ENCODE assay signal across 7 cellular contexts in genomic region chr2:47106231-47106630, GRCh38. TPM values are rescaled to one million over a fixed set of nuclear protein-coding genes. Genes with fewer than 3 reads are reported as not detected.
DNase-seq lines count a peak whose midpoint lies in the region; ATAC-seq and TF ChIP-seq lines count a peak whose summit lies in the region.
"Not testable (repeated sequence)": the region's sequence is repeated elsewhere in the genome, so short reads cannot be mapped to it uniquely, and the experiment has no call there.
"Had no signal": no experiment of that assay in that cellular context is flagged by ENCODE, and none has a peak within 500 bp of the region (broad histone marks: within the 10 kb centered on the region; RNA-seq: fewer than 3 reads in every experiment).

No MANE protein-coding gene starts in this region.

- ATAC-seq in HCT116, PC-3: not testable (repeated sequence)

- H3K4me2 ChIP-seq in HCT116 (ENCODE audit: low read length): peak overlapping the region; percentile 27
- peak overlapping the region; percentile 31; the same call in 1 of the 2 replicates for H3K4me2 ChIP-seq in PC-3 (ENCODE audit: low read length)
- not testable (repeated sequence) for H3K4me2 ChIP-seq in hepatocyte; parathyroid adenoma (ENCODE audit: low read length)

- BruUV-seq in Caco-2 (replicated peaks; lab: Mats Ljungman, UMichigan); HCT116 (replicated peaks; lab: Mats Ljungman, UMichigan); PC-3 (replicated peaks; lab: Mats Ljungman, UMichigan): not testable (repeated sequence)

- H3F3A ChIP-seq in PC-3 (ENCODE audit: low read length, unreplicated experiment): not testable (repeated sequence)

- peak overlapping the region; percentile 71 for H3K27ac Mint-ChIP-seq in Caco-2 (ENCODE audit: unreplicated experiment)

- not testable (repeated sequence) for H3K9me3 Mint-ChIP-seq in Caco-2 (ENCODE audit: unreplicated experiment)

- H3K9me2 ChIP-seq in HCT116 (ENCODE audit: insufficient read depth); PC-3 (replicated peaks; ENCODE audit: low read length); hepatocyte (replicated peaks; ENCODE audit: insufficient read depth): not testable (repeated sequence)

- H3K4me1 Mint-ChIP-seq in Caco-2 (ENCODE audit: low read depth, unreplicated experiment): peaks cover 22% of the 10 kb centered on the region

- CTCF ChIA-PET in Caco-2 (lab: Charles Lee); HCT116 (lab: Charles Lee); PC-3 (lab: Charles Lee): not testable (repeated sequence)

- H3K27ac ChIP-seq in HCT116 (ENCODE audit: low read depth, low read length); PC-3 (ENCODE audit: low read length): not testable (repeated sequence)
- peak overlapping the region; percentile 58 to 69 for H3K27ac ChIP-seq in breast epithelium
- H3K27ac ChIP-seq in hepatocyte: peak overlapping the region; percentile 8
- peak overlapping the region; percentile 34 for H3K27ac ChIP-seq in parathyroid adenoma

- not testable (repeated sequence) for H3K36me3 ChIP-seq in Caco-2 (ENCODE audit: control insufficient read depth, insufficient read depth, low read length); HCT116 (ENCODE audit: control insufficient read depth in 1 of 2, insufficient read depth in 2 of 2, low read length in 2 of 2); PC-3 (ENCODE audit: low read depth, low read length); breast epithelium; hepatocyte (replicated peaks; ENCODE audit: insufficient read depth, low read depth); parathyroid adenoma (ENCODE audit: control insufficient read depth, insufficient read depth, low read length)

- TF ChIP-seq POLR2A in HCT116 (IDR thresholded peaks at IDR 0.05; ENCODE audit: borderline replicate concordance, extremely low read depth, insufficient read depth, insufficient read length); breast epithelium (IDR thresholded peaks at IDR 0.05): not testable (repeated sequence)

- not testable (repeated sequence) for H2AFZ ChIP-seq in HCT116 (ENCODE audit: low read depth, low read length, poor library complexity, severe bottlenecking); PC-3 (ENCODE audit: low read length); hepatocyte
- peak overlapping the region; percentile 55 for H2AFZ ChIP-seq in parathyroid adenoma

- H3K27me3 Mint-ChIP-seq in Caco-2 (ENCODE audit: insufficient read depth, unreplicated experiment): not testable (repeated sequence)

- H3K36me3 Mint-ChIP-seq in Caco-2 (ENCODE audit: insufficient read depth, unreplicated experiment): peaks cover 12% of the 10 kb centered on the region

- not testable (repeated sequence) for TF ChIP-seq RAD21 in HCT116 (IDR thresholded peaks at IDR 0.05; ENCODE audit: low read depth)

- DNase-seq in Caco-2: peak in 1 of 2 experiments; percentile 30
- not testable (repeated sequence) for DNase-seq in HCT116 (ENCODE audit: low read depth, low spot score); breast epithelium (ENCODE audit: low spot score in 2 of 2); hepatocyte (ENCODE audit: low spot score)
- peak; percentile 31 for DNase-seq in PC-3

- WGBS in hepatocyte (ENCODE audit: low lambda C conversion rate, missing lambda C conversion rate): 69% methylated on average over 3 of the region's 4 CpGs

- H3K27me3 ChIP-seq in Caco-2 (replicated peaks; ENCODE audit: control insufficient read depth, insufficient read depth, low read length); HCT116 (ENCODE audit: insufficient read depth, low read length); PC-3 (ENCODE audit: low read length); breast epithelium; hepatocyte; parathyroid adenoma (ENCODE audit: control insufficient read depth, insufficient read depth, low read length): not testable (repeated sequence)

- H3K4me1 ChIP-seq in Caco-2 (peaks cover 31% of the 10 kb centered on the region), HCT116 (ENCODE audit: control insufficient read depth in 1 of 2, insufficient read depth in 2 of 2, low read length in 2 of 2) (peaks cover 2 to 27% of the 10 kb centered on the region in 2 experiments; a peak in 3 of 4 replicates), PC-3 (ENCODE audit: insufficient read depth, low read length) (peaks cover 14% of the 10 kb centered on the region)
- H3K4me1 ChIP-seq in breast epithelium; hepatocyte (ENCODE audit: insufficient read depth); parathyroid adenoma: not testable (repeated sequence)

- RAD21 ChIA-PET in HCT116 (lab: Charles Lee; ENCODE audit: low non-redundant PET in 1 of 2, low total read pairs in 2 of 2, uncharacterized antibody in 2 of 2, unreplicated experiment in 2 of 2): not testable (repeated sequence)

- POLR2A ChIA-PET in Caco-2 (lab: Charles Lee); HCT116 (lab: Charles Lee); PC-3 (lab: Charles Lee; ENCODE audit: unreplicated experiment): not testable (repeated sequence)

- not testable (repeated sequence) for H4K20me1 ChIP-seq in HCT116 (ENCODE audit: insufficient read depth); PC-3 (ENCODE audit: low read length); hepatocyte (ENCODE audit: insufficient read depth, poor library complexity, severe bottlenecking)

- H3K4me3 ChIP-seq in Caco-2 (ENCODE audit: low read depth, low read length); HCT116 (replicated peaks in 1 of 2; ENCODE audit: low read depth in 1 of 2, low read length in 2 of 2); PC-3 (ENCODE audit: low read length); breast epithelium; hepatocyte; parathyroid adenoma (ENCODE audit: low read depth, low read length): not testable (repeated sequence)

- H3K9me3 ChIP-seq in Caco-2; HCT116 (ENCODE audit: control insufficient read depth in 1 of 2, insufficient read depth in 1 of 2, low read depth in 1 of 2, low read length in 2 of 2); PC-3 (ENCODE audit: low read length); breast epithelium; hepatocyte (ENCODE audit: low read depth); parathyroid adenoma (ENCODE audit: control insufficient read depth, low read length): not testable (repeated sequence)

- not testable (repeated sequence) for H3K4me3 Mint-ChIP-seq in Caco-2 (ENCODE audit: unreplicated experiment)

- TF ChIP-seq CTCF in Caco-2 (IDR thresholded peaks at IDR 0.05; ENCODE audit: insufficient read depth in 1 of 2, low read depth in 1 of 2, low read length in 1 of 2, severe bottlenecking in 1 of 2, unreplicated experiment in 1 of 2); HCT116 (IDR thresholded peaks at IDR 0.05 in 2 of 3, conservative IDR thresholded peaks at IDR 0.05 in 1 of 3; ENCODE audit: borderline replicate concordance in 1 of 3, insufficient read depth in 1 of 3, low read depth in 2 of 3, low read length in 2 of 3); PC-3 (conservative IDR thresholded peaks at IDR 0.05; ENCODE audit: low read depth, low read length); breast epithelium (IDR thresholded peaks at IDR 0.05); hepatocyte (IDR thresholded peaks at IDR 0.05; ENCODE audit: poor library complexity); parathyroid adenoma (IDR thresholded peaks at IDR 0.05): not testable (repeated sequence)

- intact Hi-C loops in Caco-2 (cut with micrococcal nuclease; ENCODE audit: unreplicated experiment); HCT116 (cut with micrococcal nuclease); PC-3 (cut with micrococcal nuclease); breast epithelium (cut with DNase I; ENCODE audit: low total_unique reads): not testable (repeated sequence)

- peaks cover 46% of the 10 kb centered on the region for H3K79me2 ChIP-seq in HCT116 (ENCODE audit: insufficient read depth, low read length)
- not testable (repeated sequence) for H3K79me2 ChIP-seq in PC-3 (ENCODE audit: low read length); hepatocyte; parathyroid adenoma

- H3K9ac ChIP-seq in HCT116 (ENCODE audit: low read length); PC-3 (ENCODE audit: low read length); parathyroid adenoma: not testable (repeated sequence)

RNA-seq across cellular contexts. Expression of gene STPG4, which starts 48.9 kb away (rescaled TPM):
- 0.46 and 0.79 TPM in 2 replicates for total RNA-seq in Caco-2 (2022)
- total RNA-seq in HCT116 (2021; ENCODE audit: unreplicated experiment): 10.6 TPM
- polyA plus RNA-seq in HCT116 (2012): 8.5 and 9.6 TPM in 2 replicates
- total RNA-seq in PC-3 (2014; rRNA removed): 2.4 TPM in 1 of 2 replicates, not detected in the other
- under 1 TPM in 1 of 3 donors, not detected in 2; 0.32 TPM for total RNA-seq in breast epithelium
- total RNA-seq in hepatocyte: 0.72 TPM in 1 of 2 replicates, not detected in the other
- 0.19 TPM in 1 of 2 replicates, not detected in the other for polyA plus RNA-seq in hepatocyte
- polyA plus RNA-seq: CD4-positive, CD25-positive, alpha-beta regulatory T cell had no signal
